7 cellular contexts compared by ENCODE assay signal in genomic region chr1:47997289-47998200, GRCh38. TPM values are rescaled to one million over a fixed set of nuclear protein-coding genes. Genes with fewer than 3 reads are reported as not detected.
A peak's percentile ranks its signal among the peaks of the same experiment; 100 is the strongest.
DNase-seq lines count a peak whose midpoint lies in the region; ATAC-seq and TF ChIP-seq lines count a peak whose summit lies in the region.

Gene TRABD2B (minus strand): TSS chr1:47997385.

- peak within 1 kb of the TSS; percentile 24 for H3K27ac ChIP-seq in lower lobe of right lung

- H3K36me3 ChIP-seq in lower lobe of right lung, result no peaks in the 10 kb centered on the region

- DNase-seq in GM13976 (ENCODE audit: low spot score), result peak; percentile 93
- peak; percentile 37 for DNase-seq in NCI-H2196 treated with DMSO at 0.1 percent for 48 hours (lab: John Stamatoyannopoulos, UW; ENCODE audit: unreplicated experiment)
- peak; percentile 21 to 42 for DNase-seq in activated CD4-positive, alpha-beta T cell treated with anti-CD3 and anti-CD28 coated beads, Interleukin-2, amount 50 U/mL, for 24 hours (ENCODE audit: low read depth in 1 of 2, low spot score in 1 of 2)
- peak; percentile 93 for DNase-seq in ecto neural progenitor cell (ENCODE audit: low spot score)
- peak; percentile 80 for DNase-seq in lower lobe of right lung
- peak; percentile 44 to 55 for DNase-seq in stimulated activated CD4-positive, alpha-beta T cell treated with anti-CD3 and anti-CD28 coated beads, Interleukin-4, amount 100 ng/mL, for 48 hours (ENCODE audit: low read depth in 2 of 2)

- H3K4me3 ChIP-seq in lower lobe of right lung, result peak within 1 kb of the TSS; percentile 53

- TF ChIP-seq CTCF in GM13976 (IDR thresholded peaks at IDR 0.05; ENCODE audit: borderline replicate concordance, control extremely low read depth, extremely low read depth, insufficient read depth, missing control alignments) (peak; percentile 98), lower lobe of right lung (IDR thresholded peaks at IDR 0.05) (peak; percentile 92)

- H3K9me3 ChIP-seq in lower lobe of right lung, result no peaks in the 10 kb centered on the region

- in situ Hi-C loops in GM13976 (cut with MboI; ENCODE audit: low sequenced_read_pairs, unreplicated experiment), result no loop called here

- intact Hi-C loops in lower lobe of right lung (cut with DNase I), result no loop called here

- no peaks in the 10 kb centered on the region for H3K4me1 ChIP-seq in lower lobe of right lung

- ATAC-seq in HG02759 (IDR thresholded peaks at IDR 0.05; ENCODE audit: unreplicated experiment) (peak; percentile 88), lower lobe of right lung (peak; percentile 90 to 92)

- H3K27me3 ChIP-seq in lower lobe of right lung (ENCODE audit: low read depth), result peaks cover 35% of the 10 kb centered on the region

RNA-seq across cellular contexts. Expression of gene TRABD2B, which starts in this region (rescaled TPM):
- 1.8 TPM for total RNA-seq in lower lobe of right lung

Comparison
In these comparisons a context has a peak if more than half of its experiments do, and no peak if none do; other contexts are left out.
1. Peak in every context shown above with its lines: DNase-seq, ATAC-seq, H3K4me3 ChIP-seq and H3K27ac ChIP-seq.
2. DNase-seq: peak in every context shown above with its lines; median percentile 93 in GM13976; 93 in ecto neural progenitor cell; 80 in lower lobe of right lung; 50 in stimulated activated CD4-positive, alpha-beta T cell treated with anti-CD3 and anti-CD28 coated beads, Interleukin-4, amount 100 ng/mL, for 48 hours; 37 in NCI-H2196 treated with DMSO at 0.1 percent for 48 hours; 32 in activated CD4-positive, alpha-beta T cell treated with anti-CD3 and anti-CD28 coated beads, Interleukin-2, amount 50 U/mL, for 24 hours.